8 cellular contexts compared by ENCODE assay signal in genomic region chr19:31058676-31059075, GRCh38.
"Had no signal": no experiment of that assay in that cellular context is flagged by ENCODE, and none has a peak within 500 bp of the region (broad histone marks: within the 10 kb centered on the region; RNA-seq: fewer than 3 reads in every experiment).

No MANE protein-coding gene starts in this region.

- H3K9me3 ChIP-seq: HAP-1 had no signal

- H3K4me3 Mint-ChIP-seq: GM23338, HFFc6 had no signal

- FAIRE-seq: HTR-8/SVneo, K562 had no signal

- H3K4me1 Mint-ChIP-seq: GM23338 had no signal

- DNase-seq: H7, HFFc6, IMR-90 had no signal

- ATAC-seq: GM23338, HCT116, K562 had no signal

- H3K27ac Mint-ChIP-seq: GM23338, HFFc6 had no signal

- H3K4me3 ChIP-seq: GM23338, HAP-1, K562 had no signal

- H3K9me3 Mint-ChIP-seq: HFFc6 had no signal

- H3K4me2 ChIP-seq: GM23338 had no signal

- H2AFZ ChIP-seq: GM23338 had no signal

- H3K36me3 ChIP-seq: HAP-1 had no signal
